In the genomic region with DNA sequence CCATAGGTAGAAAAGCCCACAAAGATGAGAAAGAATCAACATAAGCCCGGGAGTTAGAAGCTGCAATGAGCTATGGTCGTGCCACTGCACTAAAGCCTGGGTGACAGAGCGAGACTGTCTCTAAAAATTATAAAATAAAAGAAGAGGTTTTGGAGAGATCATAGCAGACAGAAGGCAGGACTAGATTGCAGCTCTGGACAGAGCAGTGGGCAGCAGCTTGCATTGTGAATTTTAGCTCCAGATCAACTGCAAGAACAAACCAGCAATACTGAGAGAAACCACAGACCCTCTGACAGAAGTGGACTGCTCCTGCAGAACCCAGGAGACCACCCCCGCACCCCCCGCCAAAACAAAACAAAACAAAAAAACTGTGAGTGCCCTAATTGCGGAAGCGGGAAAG, we compare ENCODE assay signal across 25 cellular contexts. TPM values are rescaled to one million over a fixed set of nuclear protein-coding genes. Genes with fewer than 3 reads are reported as not detected.
A peak's percentile ranks its signal among the peaks of the same experiment; 100 is the strongest.
DNase-seq lines count a peak whose midpoint lies in the region; ATAC-seq, FAIRE-seq and TF ChIP-seq lines count a peak whose summit lies in the region.
"Had no signal": no experiment of that assay in that cellular context is flagged by ENCODE, and none has a peak within 500 bp of the region (broad histone marks: within the 10 kb centered on the region; RNA-seq: fewer than 3 reads in every experiment).

No MANE protein-coding gene starts in this region.

- POLR2A ChIA-PET in HEK293 (lab: Yijun Ruan, JAX) (no interaction called here), K562 (lab: Yijun Ruan, JAX) (interaction anchor here (0.8 kb wide), 1 partner anchor 178 kb away, joined by 4 read pairs; no protein-coding TSS in a partner anchor)

- in situ Hi-C loops in K562 (cut with MboI) = no loop called here

- H4K20me1 ChIP-seq in K562 (replicated peaks; ENCODE audit: control insufficient read depth, insufficient read depth, low read length) = no peaks in the 10 kb centered on the region

- no peaks in the 10 kb centered on the region for H3K9me1 ChIP-seq in K562 (ENCODE audit: control insufficient read depth, insufficient read depth, low read length)

- H3K4me2 ChIP-seq in K562 (ENCODE audit: insufficient read depth, low read length) = no peak overlapping the region

- no peaks in the 10 kb centered on the region for H3K27me3 Mint-ChIP-seq in mesothelial cell of epicardium (ENCODE audit: low read depth)

- H3K27ac ChIP-seq in HEK293 (ENCODE audit: extremely low read depth, low read depth, low read length) (no peak overlapping the region; the same call in 1 of the 2 replicates), K562 (ENCODE audit: extremely low read depth, low read depth, low read length) (no peak overlapping the region), left lung (no peak overlapping the region)
- H3K27ac ChIP-seq: GM23248, HL-60, RWPE1 had no signal

- H3K9ac ChIP-seq in K562 (ENCODE audit: insufficient read depth in 1 of 2, low read depth in 2 of 2, low read length in 2 of 2) = no peak overlapping the region
- H3K9ac ChIP-seq: GM23248 had no signal

- H3K9me3 ChIP-seq in HEK293 (ENCODE audit: control insufficient read depth, insufficient read depth, low read depth, low read length) (no peaks in the 10 kb centered on the region), K562 (replicated peaks; ENCODE audit: control insufficient read depth, insufficient read depth, low read depth, low read length) (no peaks in the 10 kb centered on the region), left lung (no peaks in the 10 kb centered on the region)

- H3K79me2 ChIP-seq in K562 (ENCODE audit: control insufficient read depth, insufficient read depth, low read length) = no peaks in the 10 kb centered on the region

- CTCF ChIA-PET in HEK293 (lab: Yijun Ruan, JAX) = interaction anchor here (0.6 to 0.9 kb wide), 3 partner anchors 13 to 110 kb away, joined by 3 read pairs; no protein-coding TSS in a partner anchor
- CTCF ChIA-PET in K562 (lab: Yijun Ruan, JAX; ENCODE audit: low intra/inter-chr PET ratio) = no interaction called here

- ATAC-seq in K562 (no peak; the same call in 2 of the 3 replicates), HG02885 (IDR thresholded peaks at IDR 0.05; ENCODE audit: poor library complexity, unreplicated experiment) (no peak), left lung (no peak)
- ATAC-seq: PC-3, SK-N-SH treated with all-trans-retinoic acid at 6 μM for 48 hours, T-cell had no signal

- H3K4me3 ChIP-seq in HEK293 (ENCODE audit: low read depth, low read length) (no peak overlapping the region), K562 (no peak overlapping the region), left lung (no peak overlapping the region)
- H3K4me3 ChIP-seq: GM23248 had no signal

- H3K4me1 ChIP-seq in HEK293 (ENCODE audit: control insufficient read depth, insufficient read depth, low read length) = no peaks in the 10 kb centered on the region
- H3K4me1 ChIP-seq in K562 (replicated peaks in 1 of 2; ENCODE audit: control insufficient read depth in 2 of 2, insufficient read depth in 2 of 2, low read length in 2 of 2) = no peaks in the 10 kb centered on the region; a peak in 1 of 5 replicates
- H3K4me1 ChIP-seq in left lung = no peaks in the 10 kb centered on the region

- BruUV-seq in K562 (replicated peaks; lab: Mats Ljungman, UMichigan) = no TSS peak

- peaks cover 5% of the 10 kb centered on the region for H3K4me1 Mint-ChIP-seq in mesothelial cell of epicardium

- 38% methylated on average over 7 of the region's 7 CpGs for WGBS in K562 (ENCODE audit: insufficient coverage, low coverage, missing lambda C conversion rate)

- no peaks in the 10 kb centered on the region for H3K36me3 Mint-ChIP-seq in mesothelial cell of epicardium
- H3K36me3 Mint-ChIP-seq: T-cell had no signal

- TF ChIP-seq CTCF in HEK293 (tag by site-specific recombination; IDR thresholded peaks at IDR 0.05) (no peak), K562 (IDR thresholded peaks at IDR 0.05 in 2 of 3, conservative IDR thresholded peaks at IDR 0.05 in 1 of 3; ENCODE audit: insufficient read depth in 2 of 3, low read depth in 1 of 3, low read length in 3 of 3) (no peak), mesothelial cell of epicardium (IDR thresholded peaks at IDR 0.05; ENCODE audit: unreplicated experiment) (no peak), left lung (IDR thresholded peaks at IDR 0.05) (no peak)

- 0 out of 2 replicates have a peak overlapping the region, but pooled peaks have one; percentile 53 for H2AFZ ChIP-seq in K562 (ENCODE audit: low read depth, low read length)
- H2AFZ ChIP-seq: GM23248 had no signal

- no peak for TF ChIP-seq POLR2A in K562 (conservative IDR thresholded peaks at IDR 0.05)

- peak overlapping the region; percentile 23 for H3K27ac Mint-ChIP-seq in mesothelial cell of epicardium
- H3K27ac Mint-ChIP-seq: T-cell had no signal

- DNase-seq in K562 (ENCODE audit: extremely low read depth in 1 of 4, low spot score in 3 of 4) (no peak), mesothelial cell of epicardium (ENCODE audit: low spot score in 2 of 2, unreplicated experiment in 2 of 2) (no peak), NOMO-1 treated with dmso at 0.1 percent for 144 hours (lab: John Stamatoyannopoulos, UW; ENCODE audit: unreplicated experiment) (no peak), CD1c-positive myeloid dendritic cell (ENCODE audit: extremely low spot score) (no peak), left lung (no peak)
- DNase-seq: ACHN, C1 segment of cervical spinal cord, DMS 273 treated with DMSO at 0.1 percent for 48 hours, GF-D8, GM23248, KBM-7, NCI-H187, NCI-H2107, NCI-H510A, NCI-H774, PC-3, SIG-M5, T-cell had no signal

- peaks cover 11% of the 10 kb centered on the region in 2 experiments; a peak in 3 of 5 replicates for H3K27me3 ChIP-seq in K562 (ENCODE audit: control insufficient read depth in 2 of 2, insufficient read depth in 2 of 2, low read length in 2 of 2)
- H3K27me3 ChIP-seq in left lung = no peaks in the 10 kb centered on the region

- FAIRE-seq in K562 (lab: Jason Lieb, UNC) = no peak
- FAIRE-seq: HTR-8/SVneo had no signal

- no peak for TF ChIP-seq EP300 in K562 (IDR thresholded peaks at IDR 0.05; ENCODE audit: low read length)

- H3K9me3 Mint-ChIP-seq in mesothelial cell of epicardium = no peaks in the 10 kb centered on the region
- H3K9me3 Mint-ChIP-seq: T-cell had no signal

- intact Hi-C loops in K562 (cut with micrococcal nuclease) = no loop called here
- intact Hi-C loops in left lung (cut with DNase I) = no loop called here

- no peaks in the 10 kb centered on the region for H3K36me3 ChIP-seq in HEK293 (ENCODE audit: control insufficient read depth in 2 of 2, insufficient read depth in 1 of 2, low read length in 2 of 2)
- H3K36me3 ChIP-seq in K562 (ENCODE audit: control insufficient read depth, insufficient read depth, low read length) = no peaks in the 10 kb centered on the region
- no peaks in the 10 kb centered on the region for H3K36me3 ChIP-seq in left lung

- no peak for TF ChIP-seq RAD21 in K562 (CRISPR knock-in tag; conservative IDR thresholded peaks at IDR 0.05 in 1 of 2, IDR thresholded peaks at IDR 0.05 in 1 of 2)

- no peak overlapping the region for H3K4me3 Mint-ChIP-seq in mesothelial cell of epicardium
- H3K4me3 Mint-ChIP-seq: T-cell had no signal

TF ChIP-seq in HEK293, 187 proteins besides CTCF, POLR2A, EP300 and RAD21 (continues in another document):
- no peak for TF ChIP-seq ZNF747 (tag by site-specific recombination; IDR thresholded peaks at IDR 0.05)

TF ChIP-seq in K562, 482 proteins besides CTCF, POLR2A, EP300 and RAD21:
- TF ChIP-seq TAL1 (IDR thresholded peaks at IDR 0.05) = no peak
- TF ChIP-seq, protein P1, sequence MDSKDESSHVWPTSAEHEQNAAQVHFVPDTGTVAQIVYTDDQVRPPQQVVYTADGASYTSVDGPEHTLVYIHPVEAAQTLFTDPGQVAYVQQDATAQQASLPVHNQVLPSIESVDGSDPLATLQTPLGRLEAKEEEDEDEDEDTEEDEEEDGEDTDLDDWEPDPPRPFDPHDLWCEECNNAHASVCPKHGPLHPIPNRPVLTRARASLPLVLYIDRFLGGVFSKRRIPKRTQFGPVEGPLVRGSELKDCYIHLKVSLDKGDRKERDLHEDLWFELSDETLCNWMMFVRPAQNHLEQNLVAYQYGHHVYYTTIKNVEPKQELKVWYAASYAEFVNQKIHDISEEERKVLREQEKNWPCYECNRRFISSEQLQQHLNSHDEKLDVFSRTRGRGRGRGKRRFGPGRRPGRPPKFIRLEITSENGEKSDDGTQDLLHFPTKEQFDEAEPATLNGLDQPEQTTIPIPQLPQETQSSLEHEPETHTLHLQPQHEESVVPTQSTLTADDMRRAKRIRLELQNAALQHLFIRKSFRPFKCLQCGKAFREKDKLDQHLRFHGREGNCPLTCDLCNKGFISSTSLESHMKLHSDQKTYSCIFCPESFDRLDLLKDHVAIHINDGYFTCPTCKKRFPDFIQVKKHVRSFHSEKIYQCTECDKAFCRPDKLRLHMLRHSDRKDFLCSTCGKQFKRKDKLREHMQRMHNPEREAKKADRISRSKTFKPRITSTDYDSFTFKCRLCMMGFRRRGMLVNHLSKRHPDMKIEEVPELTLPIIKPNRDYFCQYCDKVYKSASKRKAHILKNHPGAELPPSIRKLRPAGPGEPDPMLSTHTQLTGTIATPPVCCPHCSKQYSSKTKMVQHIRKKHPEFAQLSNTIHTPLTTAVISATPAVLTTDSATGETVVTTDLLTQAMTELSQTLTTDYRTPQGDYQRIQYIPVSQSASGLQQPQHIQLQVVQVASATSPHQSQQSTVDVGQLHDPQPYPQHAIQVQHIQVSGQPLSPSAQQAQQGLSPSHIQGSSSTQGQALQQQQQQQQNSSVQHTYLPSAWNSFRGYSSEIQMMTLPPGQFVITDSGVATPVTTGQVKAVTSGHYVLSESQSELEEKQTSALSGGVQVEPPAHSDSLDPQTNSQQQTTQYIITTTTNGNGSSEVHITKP (IDR thresholded peaks at IDR 0.05; ENCODE audit: partially characterized antibody) = peak; percentile 44

RNA-seq across cellular contexts. Expression of a gene that starts 30.6 kb away (rescaled TPM):
- not detected in 2 replicates for total RNA-seq in K562 (2011; cell fraction: chromatin; rRNA removed; ENCODE audit: low replicate concordance)
- total RNA-seq in K562 (2011; cell fraction: nucleolus; rRNA removed) = not detected in 2 replicates
- total RNA-seq in K562 (2011; cell fraction: nucleoplasm; rRNA removed) = not detected in 2 replicates
- not detected in 2 replicates for total RNA-seq in K562 (2014; rRNA removed)
- not detected in 2 replicates for total RNA-seq in K562 (2014; rRNA removed; fragmentation: Illumina TruSeq; extraction: Trizol)
- total RNA-seq in K562 (2015; rRNA removed; fragmentation: Illumina TruSeq; extraction: Trizol) = not detected in 2 replicates
- total RNA-seq in K562 (2021) = not detected in 2 replicates
- not detected in 2 replicates for polyA plus RNA-seq in K562 (2011; rRNA removed)
- polyA plus RNA-seq in K562 (2011; cell fraction: cytosol; rRNA removed) = not detected in 2 replicates
- polyA plus RNA-seq in K562 (2011; cell fraction: nucleus; rRNA removed) = not detected in 2 replicates
- not detected in 2 replicates for polyA plus RNA-seq in K562 (2012)
- not detected in 2 replicates for polyA plus RNA-seq in K562 (2014; fragmentation: Illumina TruSeq; extraction: Trizol)
- polyA plus RNA-seq in K562 (2014; fragmentation: Nextera tagmentation; extraction: Ambion mirVana) = not detected
- polyA plus RNA-seq in K562 (2014; rRNA removed) = not detected in 2 replicates
- not detected in 2 replicates for polyA minus RNA-seq in K562 (2011; rRNA and poly(A)+ RNA removed)
- polyA minus RNA-seq in K562 (2011; cell fraction: cytosol; rRNA and poly(A)+ RNA removed) = not detected in 2 replicates
- polyA minus RNA-seq in K562 (2011; cell fraction: nucleus; rRNA and poly(A)+ RNA removed) = not detected in 2 replicates
- 1.1 to 1.3 TPM (median 1.2 TPM) in 3 replicates for total RNA-seq in mesothelial cell of epicardium
- total RNA-seq in left lung = 1 to 10 TPM; 2.5 to 6.3 TPM
- total RNA-seq: Daoy, GM23248 had no signal
- polyA plus RNA-seq: GM23248 had no signal
